8 cellular contexts compared by ENCODE assay signal in the genomic region with DNA sequence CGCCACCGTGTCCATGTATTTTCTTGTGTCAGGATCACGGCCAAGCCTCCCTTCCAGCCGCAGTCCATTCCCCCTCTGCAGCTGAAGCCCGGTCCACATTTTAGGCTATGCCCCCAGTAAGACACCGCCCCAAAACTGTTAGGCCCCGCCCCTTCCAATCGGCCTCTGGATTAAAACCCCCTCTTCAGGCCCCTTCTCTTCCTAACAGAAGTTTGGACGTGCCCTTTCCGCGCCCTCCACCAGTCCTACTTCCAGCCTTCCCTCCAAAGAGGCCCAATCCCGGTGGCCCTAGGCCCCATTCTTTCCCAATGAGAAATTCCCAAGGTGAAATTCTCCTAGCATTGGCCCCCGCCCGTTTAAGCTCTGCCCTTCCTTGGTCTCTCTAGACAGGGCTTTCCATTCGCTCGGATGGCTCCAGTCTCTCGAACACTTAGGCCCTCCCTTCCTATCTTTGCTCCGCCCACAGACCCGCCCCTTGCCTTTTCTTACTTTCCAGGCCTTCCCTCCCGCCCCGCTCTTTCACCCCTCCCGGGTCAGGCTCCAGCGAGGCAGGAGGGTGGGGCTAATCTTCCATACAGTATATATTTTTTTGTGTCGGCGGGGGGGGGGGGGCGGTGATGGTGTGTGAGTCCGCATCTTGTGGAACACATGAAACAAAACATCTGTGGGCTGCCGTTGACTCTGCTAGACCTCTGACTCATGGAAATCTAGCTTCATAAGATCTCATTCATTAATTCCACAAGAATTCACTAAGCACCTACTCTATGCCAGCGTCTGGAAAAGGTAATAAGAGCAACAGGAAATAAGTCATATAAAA. TPM values are rescaled to one million over a fixed set of nuclear protein-coding genes. Genes with fewer than 3 reads are reported as not detected.
DNase-seq lines count a peak whose midpoint lies in the region; ATAC-seq and TF ChIP-seq lines count a peak whose summit lies in the region.

No MANE protein-coding gene starts in this region.

- H3K9ac ChIP-seq in mesendoderm (ENCODE audit: low read length) = peak overlapping the region; percentile 91

- H3K18ac ChIP-seq in mesendoderm (ENCODE audit: low read length) = peak overlapping the region; percentile 61

- H3K56ac ChIP-seq in mesendoderm (ENCODE audit: low read length) = peak overlapping the region; percentile 99

- ATAC-seq in HG03457 (IDR thresholded peaks at IDR 0.05; ENCODE audit: unreplicated experiment) = no peak
- no peak for ATAC-seq in GM21825 (IDR thresholded peaks at IDR 0.05; ENCODE audit: unreplicated experiment)

- H2BK120ac ChIP-seq in mesendoderm (ENCODE audit: low read depth, low read length) = no peak overlapping the region

- no peak overlapping the region for H4K8ac ChIP-seq in mesendoderm (ENCODE audit: low read depth, low read length)

- H3K27ac ChIP-seq in DOHH2 (ENCODE audit: low read depth, low read length) (peak overlapping the region; percentile 75), mesendoderm (ENCODE audit: low read depth, low read length) (peak overlapping the region; percentile 89)

- H3K79me2 ChIP-seq in DOHH2 (ENCODE audit: control insufficient read depth, low read length) (no peaks in the 10 kb centered on the region), mesendoderm (ENCODE audit: control insufficient read depth, insufficient read depth, low read length) (no peaks in the 10 kb centered on the region)

- H3K4me2 ChIP-seq in DOHH2 (ENCODE audit: low read length) (peak overlapping the region; percentile 83), mesendoderm (ENCODE audit: low read length) (peak overlapping the region; percentile 94)

- no peak overlapping the region for H3K4ac ChIP-seq in mesendoderm (ENCODE audit: low read depth, low read length)

- no peak overlapping the region for H2BK15ac ChIP-seq in mesendoderm (replicated peaks; ENCODE audit: low read depth)

- H3K36me3 ChIP-seq in DOHH2 (ENCODE audit: control insufficient read depth, low read length) = no peaks in the 10 kb centered on the region
- H3K36me3 ChIP-seq in mesendoderm (ENCODE audit: control insufficient read depth, insufficient read depth, low read length) = peaks cover under 1% of the 10 kb centered on the region

- no peak overlapping the region for H4K5ac ChIP-seq in mesendoderm (ENCODE audit: low read length)

- peaks cover 1% of the 10 kb centered on the region for H3K79me1 ChIP-seq in mesendoderm (ENCODE audit: low read length)

- H3K4me1 ChIP-seq in DOHH2 (ENCODE audit: control insufficient read depth, low read length) = peaks cover 29% of the 10 kb centered on the region
- H3K4me1 ChIP-seq in mesendoderm (ENCODE audit: control insufficient read depth, low read depth, low read length) = no peaks in the 10 kb centered on the region

- H3K27me3 ChIP-seq in DOHH2 (ENCODE audit: control insufficient read depth, low read length) (no peaks in the 10 kb centered on the region), mesendoderm (ENCODE audit: insufficient read depth, low read length, poor library complexity) (no peaks in the 10 kb centered on the region)

- no peak overlapping the region for H2AK5ac ChIP-seq in mesendoderm (ENCODE audit: low read length)

- no peak for TF ChIP-seq CTCF in DOHH2 (IDR thresholded peaks at IDR 0.05; ENCODE audit: low read depth, low read length, poor library complexity, severe bottlenecking)

- H3F3A ChIP-seq in DOHH2 (ENCODE audit: control insufficient read depth, insufficient read depth) = peaks cover 7% of the 10 kb centered on the region

- no peak overlapping the region for H3K23ac ChIP-seq in mesendoderm (ENCODE audit: low read length)

- peak overlapping the region; percentile 82 for H3K4me3 ChIP-seq in DOHH2 (ENCODE audit: low read length)
- peak overlapping the region; percentile 92 for H3K4me3 ChIP-seq in mesendoderm (ENCODE audit: low read length)

- no peaks in the 10 kb centered on the region for H3K9me3 ChIP-seq in DOHH2 (ENCODE audit: control insufficient read depth, insufficient read depth, low read length)

- H2BK5ac ChIP-seq in mesendoderm (ENCODE audit: low read length) = peak overlapping the region; percentile 1

- WGBS in mesendoderm (ENCODE audit: extremely low coverage, insufficient coverage, low lambda C conversion rate) = no CpG with 5 or more reads among the region's 29 CpGs

- DNase-seq in NCI-H2171 (lab: John Stamatoyannopoulos, UW) (peak; percentile 68), mesendoderm (peak; percentile 99)
- peak; percentile 98 to 99 for DNase-seq in activated CD4-positive, alpha-beta T cell treated with anti-CD3 and anti-CD28 coated beads, Interleukin-2, amount 50 U/mL, for 4 hours
- peak; percentile 68 for DNase-seq in effector CD8-positive, alpha-beta T cell (lab: John Stamatoyannopoulos, UW)
- peak; percentile 56 to 70 for DNase-seq in stimulated activated CD8-positive, alpha-beta memory T cell treated with anti-CD3 and anti-CD28 coated beads, Interleukin-4, amount 100 ng/mL, for 1 hour (ENCODE audit: low read depth in 2 of 2, low spot score in 1 of 2)

- H3K9me2 ChIP-seq in DOHH2 (replicated peaks; ENCODE audit: control insufficient read depth, low read length) = no peaks in the 10 kb centered on the region

- no peaks in the 10 kb centered on the region for H4K20me1 ChIP-seq in DOHH2 (ENCODE audit: control insufficient read depth, insufficient read depth, low read depth, low read length)

RNA-seq across cellular contexts. Expression of a gene that starts 13.6 kb away (rescaled TPM):
- 28.7 TPM for polyA plus RNA-seq in mesendoderm (2013, experiment 1 of 2)
- polyA plus RNA-seq in mesendoderm (2013, experiment 2 of 2) = 28.9 TPM

RNA-seq across cellular contexts. Expression of a gene that starts 38.1 kb away (rescaled TPM):
- 52.1 TPM for polyA plus RNA-seq in mesendoderm (2013, experiment 1 of 2)
- 49.6 TPM for polyA plus RNA-seq in mesendoderm (2013, experiment 2 of 2)
